Comparison of ENCODE assay signal across 26 cellular contexts in the genomic region with DNA sequence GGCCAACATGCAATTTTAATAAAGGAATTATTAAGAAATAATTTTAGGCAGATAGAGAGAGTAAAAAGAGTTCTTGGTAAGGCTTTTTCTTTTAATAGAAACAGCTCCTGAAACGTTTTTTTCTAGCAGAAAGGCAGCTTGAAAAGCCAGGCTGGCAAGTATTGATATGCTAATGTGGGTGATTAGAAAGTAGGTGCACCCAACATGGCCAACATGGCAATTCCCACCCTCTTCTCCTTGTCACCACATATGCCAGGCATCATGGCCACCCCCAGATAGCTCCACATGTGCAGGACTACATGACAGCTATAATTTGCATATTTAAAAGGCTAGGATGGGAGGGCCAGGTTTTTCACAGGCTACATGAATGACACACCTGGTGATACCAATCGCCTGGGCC.
"Had no signal": no experiment of that assay in that cellular context is flagged by ENCODE, and none has a peak within 500 bp of the region (broad histone marks: within the 10 kb centered on the region; RNA-seq: fewer than 3 reads in every experiment).

No MANE protein-coding gene starts in this region.

- H3K27ac ChIP-seq: brain microvascular endothelial cell, SJCRH30 had no signal

- H3K9me3 ChIP-seq: SJCRH30 had no signal

- H3K36me3 ChIP-seq: brain microvascular endothelial cell, SJCRH30 had no signal

- ATAC-seq: activated CD8-positive, alpha-beta memory T cell treated with anti-CD3 and anti-CD28 coated beads, Interleukin-2, amount 10 ng/mL, durations not matched to agents 7 days and 5 days; Panc1 had no signal

- H3K36me3 Mint-ChIP-seq: activated CD8-positive, alpha-beta memory T cell treated with anti-CD3 and anti-CD28 coated beads, Interleukin-2, amount 10 ng/mL, durations not matched to agents 7 days and 5 days; activated naive CD8-positive, alpha-beta T cell treated with anti-CD3 and anti-CD28 coated beads for 36 hours had no signal

- H3K4me3 Mint-ChIP-seq: activated B cell treated with CpG ODN at 0.5 μM for 24 hours; activated CD4-positive, alpha-beta memory T cell treated with anti-CD3 and anti-CD28 coated beads, Interleukin-2, amount 10 ng/mL, durations not matched to agents 7 days and 5 days; activated CD8-positive, alpha-beta memory T cell treated with anti-CD3 and anti-CD28 coated beads, Interleukin-2, amount 10 ng/mL, durations not matched to agents 7 days and 5 days; activated naive CD8-positive, alpha-beta T cell treated with anti-CD3 and anti-CD28 coated beads for 36 hours had no signal

- H3K27me3 ChIP-seq: brain microvascular endothelial cell, SJCRH30 had no signal

- H3K9me3 Mint-ChIP-seq: activated B cell treated with CpG ODN at 0.5 μM for 24 hours; activated CD4-positive, alpha-beta memory T cell treated with anti-CD3 and anti-CD28 coated beads, Interleukin-2, amount 10 ng/mL, durations not matched to agents 7 days and 5 days; activated naive CD8-positive, alpha-beta T cell treated with anti-CD3 and anti-CD28 coated beads for 36 hours had no signal

- H3K4me3 ChIP-seq: SJCRH30 had no signal

- H3K4me1 ChIP-seq: SJCRH30 had no signal

- H3K27ac Mint-ChIP-seq: activated B cell treated with CpG ODN at 0.5 μM for 24 hours; activated CD4-positive, alpha-beta memory T cell treated with anti-CD3 and anti-CD28 coated beads, Interleukin-2, amount 10 ng/mL, durations not matched to agents 7 days and 5 days; activated CD8-positive, alpha-beta memory T cell treated with anti-CD3 and anti-CD28 coated beads, Interleukin-2, amount 10 ng/mL, durations not matched to agents 7 days and 5 days; activated naive CD8-positive, alpha-beta T cell treated with anti-CD3 and anti-CD28 coated beads for 36 hours had no signal

- DNase-seq: activated B cell treated with CpG ODN at 0.5 μM for 24 hours; activated CD4-positive, alpha-beta memory T cell treated with anti-CD3 and anti-CD28 coated beads, Interleukin-2, amount 10 ng/mL, durations not matched to agents 7 days and 5 days; activated CD4-positive, alpha-beta T cell treated with anti-CD3 and anti-CD28 coated beads for 4 hours; activated CD4-positive, CD25-positive, alpha-beta regulatory T cell treated with anti-CD3 and anti-CD28 coated beads, Interleukin-2, amount 50 U/mL, for 72 hours; activated CD8-positive, alpha-beta memory T cell treated with anti-CD3 and anti-CD28 coated beads for 24 hours; activated CD8-positive, alpha-beta memory T cell treated with anti-CD3 and anti-CD28 coated beads, Interleukin-2, amount 10 ng/mL, durations not matched to agents 7 days and 5 days; activated CD8-positive, alpha-beta memory T cell treated with anti-CD3 and anti-CD28 coated beads, Interleukin-2, amount 50 U/mL, for 48 hours; activated effector memory CD4-positive, alpha-beta T cell treated with Interleukin-2 at 50 U/mL for 16 hours; activated naive CD4-positive, alpha-beta T cell; activated naive CD4-positive, alpha-beta T cell treated with anti-CD3 and anti-CD28 coated beads, Interleukin-2, amount 50 U/mL, for 16 hours; activated naive CD8-positive, alpha-beta T cell treated with anti-CD3 and anti-CD28 coated beads for 36 hours; activated T-cell treated with anti-CD3 and anti-CD28 coated beads, Interleukin-2, amount 50 U/mL, for 48 hours; amniotic stem cell; aorta; brain microvascular endothelial cell; central memory CD4-positive, alpha-beta T cell; NCI-H1092 treated with DMSO at 0.1 percent for 48 hours; NCI-H1417 treated with DMSO at 0.1 percent for 48 hours; NCI-H1694 treated with DMSO at 0.1 percent for 48 hours; NCI-H2029; NCI-H345; NCI-H524 treated with DMSO at 0.1 percent for 48 hours; SHP77; SJCRH30; T1000 had no signal

- H3K4me1 Mint-ChIP-seq: activated CD4-positive, alpha-beta memory T cell treated with anti-CD3 and anti-CD28 coated beads, Interleukin-2, amount 10 ng/mL, durations not matched to agents 7 days and 5 days; activated CD8-positive, alpha-beta memory T cell treated with anti-CD3 and anti-CD28 coated beads, Interleukin-2, amount 10 ng/mL, durations not matched to agents 7 days and 5 days; activated naive CD8-positive, alpha-beta T cell treated with anti-CD3 and anti-CD28 coated beads for 36 hours had no signal

- H3K27me3 Mint-ChIP-seq: activated B cell treated with CpG ODN at 0.5 μM for 24 hours; activated CD4-positive, alpha-beta memory T cell treated with anti-CD3 and anti-CD28 coated beads, Interleukin-2, amount 10 ng/mL, durations not matched to agents 7 days and 5 days; activated CD8-positive, alpha-beta memory T cell treated with anti-CD3 and anti-CD28 coated beads, Interleukin-2, amount 10 ng/mL, durations not matched to agents 7 days and 5 days; activated naive CD8-positive, alpha-beta T cell treated with anti-CD3 and anti-CD28 coated beads for 36 hours had no signal
